In genomic region chr17:77371888-77372443, GRCh38 we compare ENCODE assay signal across 8 cellular contexts.
DNase-seq lines count a peak whose midpoint lies in the region; ATAC-seq and TF ChIP-seq lines count a peak whose summit lies in the region.

No MANE protein-coding gene starts in this region.

- ATAC-seq in GM21825 (IDR thresholded peaks at IDR 0.05; ENCODE audit: unreplicated experiment) (no peak), GM21717 (IDR thresholded peaks at IDR 0.05; ENCODE audit: unreplicated experiment) (no peak)

- H3K4me1 ChIP-seq in BE2C (peaks cover 25% of the 10 kb centered on the region), OCI-LY7 (ENCODE audit: insufficient read depth, low read length, poor library complexity, severe bottlenecking) (peaks cover 49% of the 10 kb centered on the region)

- intact Hi-C loops in OCI-LY7 (cut with micrococcal nuclease; ENCODE audit: unreplicated experiment), result no loop called here

- POLR2A ChIA-PET in OCI-LY7 (lab: Charles Lee), result no interaction called here

- H2AFZ ChIP-seq in OCI-LY7 (ENCODE audit: low read length), result peak overlapping the region; percentile 17; the same call in 1 of the 2 replicates

- DNase-seq in BE2C, result peak; percentile 19
- no peak for DNase-seq in OCI-LY7 (ENCODE audit: low spot score)
- peak; percentile 38 for DNase-seq in endothelial cell (ENCODE audit: low spot score)
- DNase-seq in nephron progenitor cell, result no peak
- no peak for DNase-seq in stimulated activated naive CD4-positive, alpha-beta T cell treated with Interleukin-2 at 50 U/mL for 16 hours (lab: John Stamatoyannopoulos, UW)
- no peak for DNase-seq in NCI-H510A (lab: John Stamatoyannopoulos, UW)

- TF ChIP-seq CTCF in BE2C (IDR thresholded peaks at IDR 0.05; ENCODE audit: low read depth, low read length), result no peak
- TF ChIP-seq CTCF in OCI-LY7 (conservative IDR thresholded peaks at IDR 0.05; ENCODE audit: low read length), result no peak
- TF ChIP-seq CTCF in endothelial cell (IDR thresholded peaks at IDR 0.05; ENCODE audit: unreplicated experiment), result no peak
- no peak for TF ChIP-seq CTCF in nephron progenitor cell (IDR thresholded peaks at IDR 0.05)

- H3K9me2 ChIP-seq in OCI-LY7 (ENCODE audit: insufficient read depth, low read length), result no peaks in the 10 kb centered on the region

- peak overlapping the region; percentile 95 for H3K27ac Mint-ChIP-seq in endothelial cell (ENCODE audit: unreplicated experiment)
- H3K27ac Mint-ChIP-seq in nephron progenitor cell, result peak overlapping the region; percentile 85

- H3K36me3 Mint-ChIP-seq in endothelial cell (ENCODE audit: low read depth, unreplicated experiment), result peaks cover 10% of the 10 kb centered on the region
- peaks cover 4% of the 10 kb centered on the region for H3K36me3 Mint-ChIP-seq in nephron progenitor cell (ENCODE audit: low read depth)

- H3K9me3 ChIP-seq in BE2C (no peaks in the 10 kb centered on the region), OCI-LY7 (ENCODE audit: low read length) (no peaks in the 10 kb centered on the region)

- no TSS peak for BruUV-seq in OCI-LY7 (replicated peaks; lab: Mats Ljungman, UMichigan)

- H3K79me2 ChIP-seq in OCI-LY7 (ENCODE audit: insufficient read depth, low read depth, low read length), result no peaks in the 10 kb centered on the region

- no peaks in the 10 kb centered on the region for H4K20me1 ChIP-seq in OCI-LY7 (ENCODE audit: insufficient read depth, low read length)

- CTCF ChIA-PET in OCI-LY7 (lab: Charles Lee; ENCODE audit: unreplicated experiment), result no interaction called here

- H3K4me2 ChIP-seq in OCI-LY7 (ENCODE audit: low read length), result peak overlapping the region; percentile 71

- peaks cover 4% of the 10 kb centered on the region for H3K9me3 Mint-ChIP-seq in endothelial cell (ENCODE audit: unreplicated experiment)
- no peaks in the 10 kb centered on the region for H3K9me3 Mint-ChIP-seq in nephron progenitor cell

- H3K36me3 ChIP-seq in BE2C (no peaks in the 10 kb centered on the region), OCI-LY7 (ENCODE audit: insufficient read depth, low read length) (no peaks in the 10 kb centered on the region)

- no peaks in the 10 kb centered on the region for H3K27me3 ChIP-seq in BE2C

- H3K4me3 Mint-ChIP-seq in endothelial cell (ENCODE audit: unreplicated experiment) (peak overlapping the region; percentile 81), nephron progenitor cell (peak overlapping the region; percentile 72)

- peaks cover 27% of the 10 kb centered on the region for H3K27me3 Mint-ChIP-seq in endothelial cell (ENCODE audit: unreplicated experiment)
- no peaks in the 10 kb centered on the region for H3K27me3 Mint-ChIP-seq in nephron progenitor cell (ENCODE audit: low read depth, poor library complexity)

- H3K4me3 ChIP-seq in BE2C (ENCODE audit: low read depth, low read length) (peak overlapping the region; percentile 97), OCI-LY7 (ENCODE audit: low read depth, low read length, poor library complexity, severe bottlenecking) (peak overlapping the region; percentile 68)

- H3K27ac ChIP-seq in OCI-LY7 (ENCODE audit: low read depth, low read length, poor library complexity, severe bottlenecking), result no peak overlapping the region

- H3K4me1 Mint-ChIP-seq in endothelial cell (ENCODE audit: unreplicated experiment) (peaks cover 72% of the 10 kb centered on the region), nephron progenitor cell (peaks cover 75% of the 10 kb centered on the region)

Comparison
In these comparisons a context has a peak if more than half of its experiments do, and no peak if none do; other contexts are left out.
1. DNase-seq: peak in BE2C (single experiment) and endothelial cell (single experiment); none in OCI-LY7 (single experiment), nephron progenitor cell (single experiment), stimulated activated naive CD4-positive, alpha-beta T cell treated with Interleukin-2 at 50 U/mL for 16 hours (single experiment) and NCI-H510A (single experiment).